Comparison of ENCODE assay signal across 11 cellular contexts in the genomic region with DNA sequence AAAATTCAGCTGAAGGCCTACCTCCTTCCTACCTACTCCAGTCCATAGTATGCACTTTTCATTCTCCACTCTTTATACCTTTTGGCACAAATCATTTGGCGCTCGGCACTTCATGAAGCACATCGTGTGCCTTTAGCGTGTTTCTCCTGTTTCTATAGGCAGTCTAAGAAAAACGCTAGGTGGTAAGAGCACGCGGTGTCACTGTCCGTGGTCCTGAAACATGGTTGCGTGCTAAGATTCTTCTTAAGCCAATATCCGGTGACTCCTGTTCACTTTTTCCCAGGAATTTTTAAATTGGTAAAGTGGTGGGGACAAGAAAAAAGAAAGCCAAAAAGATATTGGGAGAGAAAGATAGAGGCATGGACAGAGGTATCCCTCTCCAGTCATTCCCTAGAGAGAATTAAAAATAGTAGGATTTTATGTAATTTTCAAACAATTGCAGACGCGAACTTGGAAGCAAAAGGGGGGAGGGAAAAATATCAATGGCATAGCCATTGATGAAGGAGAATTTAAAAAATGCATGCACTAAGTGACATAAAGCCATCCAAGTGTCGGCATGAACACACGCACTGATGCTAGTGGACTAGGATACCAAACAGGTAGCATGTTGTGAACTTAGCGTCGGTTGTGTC. TPM values are rescaled to one million over a fixed set of nuclear protein-coding genes. Genes with fewer than 3 reads are reported as not detected.
A peak's percentile ranks its signal among the peaks of the same experiment; 100 is the strongest.
DNase-seq lines count a peak whose midpoint lies in the region; ATAC-seq and TF ChIP-seq lines count a peak whose summit lies in the region.
"Had no signal": no experiment of that assay in that cellular context is flagged by ENCODE, and none has a peak within 500 bp of the region (broad histone marks: within the 10 kb centered on the region; RNA-seq: fewer than 3 reads in every experiment).

No MANE protein-coding gene starts in this region.

- TF ChIP-seq POLR2A in NB4 (IDR thresholded peaks at IDR 0.05; ENCODE audit: extremely low read depth, insufficient read length): no peak

- TF ChIP-seq RAD21 in neural cell (conservative IDR thresholded peaks at IDR 0.05): no peak

- H3K79me2 ChIP-seq in neural cell (replicated peaks; ENCODE audit: insufficient read depth, low read length): peaks cover 32% of the 10 kb centered on the region

- H3K4me3 Mint-ChIP-seq in endodermal cell: peak overlapping the region; percentile 64
- no peak overlapping the region for H3K4me3 Mint-ChIP-seq in activated CD8-positive, alpha-beta memory T cell treated with anti-CD3 and anti-CD28 coated beads, Interleukin-2, amount 10 ng/mL, durations not matched to agents 7 days and 5 days

- no peaks in the 10 kb centered on the region for H3K36me3 Mint-ChIP-seq in endodermal cell (ENCODE audit: low read depth)
- no peaks in the 10 kb centered on the region for H3K36me3 Mint-ChIP-seq in activated CD8-positive, alpha-beta memory T cell treated with anti-CD3 and anti-CD28 coated beads, Interleukin-2, amount 10 ng/mL, durations not matched to agents 7 days and 5 days

- H3K4me3 ChIP-seq in NB4 (ENCODE audit: low read depth, low read length) (no peak overlapping the region), endodermal cell (ENCODE audit: low read length) (no peak overlapping the region), neural cell (ENCODE audit: low read length) (peak overlapping the region; percentile 70), WERI-Rb-1 (ENCODE audit: low read depth, low read length) (no peak overlapping the region)

- peaks cover 47% of the 10 kb centered on the region for H3K27me3 Mint-ChIP-seq in endodermal cell (ENCODE audit: insufficient read depth)
- peaks cover 4% of the 10 kb centered on the region for H3K27me3 Mint-ChIP-seq in activated CD8-positive, alpha-beta memory T cell treated with anti-CD3 and anti-CD28 coated beads, Interleukin-2, amount 10 ng/mL, durations not matched to agents 7 days and 5 days

- TF ChIP-seq CTCF in NB4 (IDR thresholded peaks at IDR 0.05; ENCODE audit: low read depth, low read length) (no peak), endodermal cell (conservative IDR thresholded peaks at IDR 0.05) (no peak), neural cell (IDR thresholded peaks at IDR 0.05; ENCODE audit: poor library complexity, severe bottlenecking) (no peak), WERI-Rb-1 (IDR thresholded peaks at IDR 0.05; ENCODE audit: low read depth, low read length) (no peak)

- no peak for TF ChIP-seq EP300 in neural cell (conservative IDR thresholded peaks at IDR 0.05; ENCODE audit: poor library complexity, severe bottlenecking)

- no peaks in the 10 kb centered on the region for H3K9me3 ChIP-seq in endodermal cell (ENCODE audit: control insufficient read depth, low read length)
- H3K9me3 ChIP-seq in neural cell (ENCODE audit: low read length): no peaks in the 10 kb centered on the region
- H3K9me3 ChIP-seq in WERI-Rb-1 (ENCODE audit: severe bottlenecking): no peaks in the 10 kb centered on the region

- no peaks in the 10 kb centered on the region for H3K4me1 ChIP-seq in endodermal cell (ENCODE audit: control insufficient read depth, insufficient read depth, low read length)

- 22 to 37% methylated on average over 13 to 16 of the region's 16 CpGs for WGBS in endodermal cell (ENCODE audit: insufficient coverage in 1 of 2, insufficient read length in 1 of 2), 2 experiments

- peaks cover 9% of the 10 kb centered on the region for H3K4me1 Mint-ChIP-seq in endodermal cell
- no peaks in the 10 kb centered on the region for H3K4me1 Mint-ChIP-seq in activated CD8-positive, alpha-beta memory T cell treated with anti-CD3 and anti-CD28 coated beads, Interleukin-2, amount 10 ng/mL, durations not matched to agents 7 days and 5 days

- ATAC-seq in GM18909 (IDR thresholded peaks at IDR 0.05; ENCODE audit: poor library complexity, unreplicated experiment): no peak
- no peak for ATAC-seq in activated CD8-positive, alpha-beta memory T cell treated with anti-CD3 and anti-CD28 coated beads, Interleukin-2, amount 10 ng/mL, durations not matched to agents 7 days and 5 days

- H2AFZ ChIP-seq in neural cell (ENCODE audit: low read depth, low read length): no peak overlapping the region

- H3K9me2 ChIP-seq in neural cell (ENCODE audit: insufficient read depth, low read length): no peaks in the 10 kb centered on the region

- H3K9ac ChIP-seq in endodermal cell (ENCODE audit: extremely low read depth, low read length, poor library complexity, severe bottlenecking) (no peak overlapping the region), neural cell (ENCODE audit: low read length) (no peak overlapping the region)

- H3K36me3 ChIP-seq in endodermal cell (ENCODE audit: control insufficient read depth, insufficient read depth, low read length) (no peaks in the 10 kb centered on the region), neural cell (ENCODE audit: insufficient read depth, low read length) (no peaks in the 10 kb centered on the region), WERI-Rb-1 (no peaks in the 10 kb centered on the region)

- no peaks in the 10 kb centered on the region for H4K20me1 ChIP-seq in neural cell (ENCODE audit: insufficient read depth)

- no peak overlapping the region for H3K27ac ChIP-seq in endodermal cell (ENCODE audit: low read depth, low read length)
- no peak overlapping the region for H3K27ac ChIP-seq in neural cell (ENCODE audit: low read length)
- no peak overlapping the region for H3K27ac ChIP-seq in WERI-Rb-1

- CTCF ChIA-PET in activated CD8-positive, alpha-beta memory T cell treated with anti-CD3 and anti-CD28 coated beads, Interleukin-2, amount 10 ng/mL, durations not matched to agents 7 days and 5 days (lab: Charles Lee): no interaction called here

- H3K4me2 ChIP-seq in neural cell (ENCODE audit: low read length): peak overlapping the region; percentile 96

- DNase-seq in GM04504 (ENCODE audit: low read depth) (peak; percentile 2), NB4 (ENCODE audit: low read depth) (peak; percentile 56), endodermal cell (peak; percentile 90), NCI-H1436 treated with DMSO at 0.1 percent for 48 hours (lab: John Stamatoyannopoulos, UW) (no peak), WERI-Rb-1 (no peak)
- DNase-seq in activated CD8-positive, alpha-beta memory T cell treated with anti-CD3 and anti-CD28 coated beads, Interleukin-2, amount 10 ng/mL, durations not matched to agents 7 days and 5 days: no peak
- DNase-seq: activated effector memory CD4-positive, alpha-beta T cell treated with anti-CD3 and anti-CD28 coated beads, Interleukin-2, amount 50 U/mL, for 16 hours; NCI-H2029 treated with DMSO at 0.1 percent for 48 hours; stimulated activated naive CD4-positive, alpha-beta T cell had no signal

- H3K27me3 ChIP-seq in endodermal cell (ENCODE audit: control insufficient read depth, insufficient read depth, low read length, poor library complexity, severe bottlenecking) (peaks cover 44% of the 10 kb centered on the region), neural cell (ENCODE audit: insufficient read depth, low read depth, low read length) (no peaks in the 10 kb centered on the region), WERI-Rb-1 (ENCODE audit: insufficient read depth, low read depth, severe bottlenecking) (peaks cover 15% of the 10 kb centered on the region)

- no peak overlapping the region for H3K27ac Mint-ChIP-seq in endodermal cell
- no peak overlapping the region for H3K27ac Mint-ChIP-seq in activated CD8-positive, alpha-beta memory T cell treated with anti-CD3 and anti-CD28 coated beads, Interleukin-2, amount 10 ng/mL, durations not matched to agents 7 days and 5 days

- no peaks in the 10 kb centered on the region for H3K9me3 Mint-ChIP-seq in endodermal cell
- peaks cover 2% of the 10 kb centered on the region for H3K9me3 Mint-ChIP-seq in activated CD8-positive, alpha-beta memory T cell treated with anti-CD3 and anti-CD28 coated beads, Interleukin-2, amount 10 ng/mL, durations not matched to agents 7 days and 5 days (ENCODE audit: low read depth)

- H3F3A ChIP-seq in neural cell (ENCODE audit: insufficient read depth, low read length, poor library complexity, severe bottlenecking): peaks cover 5% of the 10 kb centered on the region

TF ChIP-seq in neural cell, 6 proteins besides CTCF, POLR2A, EP300 and RAD21:
- TF ChIP-seq MXI1 (conservative IDR thresholded peaks at IDR 0.05; ENCODE audit: poor library complexity, severe bottlenecking) (no peak), SMC3 (conservative IDR thresholded peaks at IDR 0.05; ENCODE audit: poor library complexity) (no peak), EZH2 (IDR thresholded peaks at IDR 0.05; ENCODE audit: borderline replicate concordance, insufficient read depth, low read length, poor library complexity, severe bottlenecking) (no peak), TAF1 (IDR thresholded peaks at IDR 0.05; ENCODE audit: low read depth) (no peak), POLR2AphosphoS5 (IDR thresholded peaks at IDR 0.05) (no peak)
- TF ChIP-seq, protein P1, sequence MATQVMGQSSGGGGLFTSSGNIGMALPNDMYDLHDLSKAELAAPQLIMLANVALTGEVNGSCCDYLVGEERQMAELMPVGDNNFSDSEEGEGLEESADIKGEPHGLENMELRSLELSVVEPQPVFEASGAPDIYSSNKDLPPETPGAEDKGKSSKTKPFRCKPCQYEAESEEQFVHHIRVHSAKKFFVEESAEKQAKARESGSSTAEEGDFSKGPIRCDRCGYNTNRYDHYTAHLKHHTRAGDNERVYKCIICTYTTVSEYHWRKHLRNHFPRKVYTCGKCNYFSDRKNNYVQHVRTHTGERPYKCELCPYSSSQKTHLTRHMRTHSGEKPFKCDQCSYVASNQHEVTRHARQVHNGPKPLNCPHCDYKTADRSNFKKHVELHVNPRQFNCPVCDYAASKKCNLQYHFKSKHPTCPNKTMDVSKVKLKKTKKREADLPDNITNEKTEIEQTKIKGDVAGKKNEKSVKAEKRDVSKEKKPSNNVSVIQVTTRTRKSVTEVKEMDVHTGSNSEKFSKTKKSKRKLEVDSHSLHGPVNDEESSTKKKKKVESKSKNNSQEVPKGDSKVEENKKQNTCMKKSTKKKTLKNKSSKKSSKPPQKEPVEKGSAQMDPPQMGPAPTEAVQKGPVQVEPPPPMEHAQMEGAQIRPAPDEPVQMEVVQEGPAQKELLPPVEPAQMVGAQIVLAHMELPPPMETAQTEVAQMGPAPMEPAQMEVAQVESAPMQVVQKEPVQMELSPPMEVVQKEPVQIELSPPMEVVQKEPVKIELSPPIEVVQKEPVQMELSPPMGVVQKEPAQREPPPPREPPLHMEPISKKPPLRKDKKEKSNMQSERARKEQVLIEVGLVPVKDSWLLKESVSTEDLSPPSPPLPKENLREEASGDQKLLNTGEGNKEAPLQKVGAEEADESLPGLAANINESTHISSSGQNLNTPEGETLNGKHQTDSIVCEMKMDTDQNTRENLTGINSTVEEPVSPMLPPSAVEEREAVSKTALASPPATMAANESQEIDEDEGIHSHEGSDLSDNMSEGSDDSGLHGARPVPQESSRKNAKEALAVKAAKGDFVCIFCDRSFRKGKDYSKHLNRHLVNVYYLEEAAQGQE (IDR thresholded peaks at IDR 0.05; ENCODE audit: borderline replicate concordance): peak; percentile 88

RNA-seq across cellular contexts. Expression of a gene that starts 1.4 kb away (rescaled TPM):
- 1 to 10 TPM; 7.7 to 9.8 TPM for total RNA-seq in endodermal cell
- polyA plus RNA-seq in endodermal cell (2013, experiment 1 of 2): 15.0 TPM
- 11.4 TPM for polyA plus RNA-seq in endodermal cell (2013, experiment 2 of 2)
- polyA plus RNA-seq in neural cell: 184 and 194 TPM in 2 replicates
- 344 and 372 TPM in 2 replicates for polyA minus RNA-seq in neural cell
- not detected for total RNA-seq in activated CD8-positive, alpha-beta memory T cell treated with anti-CD3 and anti-CD28 coated beads, Interleukin-2, amount 10 ng/mL, durations not matched to agents 7 days and 5 days

Comparison
In these comparisons a context has a peak if more than half of its experiments do, and no peak if none do; other contexts are left out.
1. DNase-seq: peak in GM04504 (single experiment), NB4 (single experiment) and endodermal cell (single experiment); none in NCI-H1436 treated with DMSO at 0.1 percent for 48 hours (single experiment), WERI-Rb-1 (single experiment) and activated CD8-positive, alpha-beta memory T cell treated with anti-CD3 and anti-CD28 coated beads, Interleukin-2, amount 10 ng/mL, durations not matched to agents 7 days and 5 days (single experiment).
2. RNA of a gene that starts 1.4 kb away (total RNA-seq): 7.7 to 9.8 TPM in endodermal cell; not detected in activated CD8-positive, alpha-beta memory T cell treated with anti-CD3 and anti-CD28 coated beads, Interleukin-2, amount 10 ng/mL, durations not matched to agents 7 days and 5 days; every median in the first group is over 4 times any median in the second.